ENCODE assay signal across 1 cellular context in the genomic region with DNA sequence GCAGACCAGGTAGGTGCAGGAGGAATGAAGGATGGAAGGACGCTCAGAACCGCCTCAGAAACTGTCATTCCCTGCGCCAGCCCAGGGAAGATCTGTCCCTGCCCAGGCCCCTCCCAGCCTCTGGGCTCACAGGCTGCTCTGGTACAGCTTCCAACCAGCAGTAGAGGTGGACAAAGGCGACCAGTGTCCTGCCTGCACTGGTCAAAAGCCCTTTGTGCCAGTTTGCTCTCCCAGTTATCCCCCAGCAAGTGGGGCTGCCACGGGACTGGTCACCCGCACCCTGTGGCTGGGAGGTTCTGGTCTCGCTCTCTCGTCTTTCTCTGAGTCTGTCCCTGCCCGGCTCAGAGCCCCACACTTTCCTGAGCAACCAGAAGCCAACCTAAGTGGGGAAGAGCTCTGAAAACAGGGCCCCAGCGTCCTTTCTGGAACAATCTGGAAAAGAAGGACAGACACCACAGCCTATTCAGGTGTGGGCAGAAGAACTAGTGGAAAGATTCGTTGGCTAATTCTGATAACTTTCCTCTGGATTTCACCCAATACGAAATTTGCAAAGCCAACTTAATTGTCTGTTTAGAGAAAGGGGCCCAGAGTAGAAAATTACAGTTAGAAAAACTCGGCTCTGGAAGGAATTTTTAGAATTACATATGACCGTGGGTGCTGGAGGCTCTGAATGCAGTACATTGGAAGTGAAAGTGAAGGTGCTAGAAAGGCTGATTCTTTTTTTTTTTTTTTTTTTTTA.
TF ChIP-seq lines count a peak whose summit lies in the region.

No MANE protein-coding gene starts in this region.

TF ChIP-seq in GM12878, 131 proteins besides CTCF, POLR2A, EP300 and RAD21:
- peak; percentile 40; the same call in 1 of the 2 replicates for TF ChIP-seq ZNF384 (IDR thresholded peaks at IDR 0.05; ENCODE audit: borderline replicate concordance, low read depth, low read length)
- TF ChIP-seq, protein P1, sequence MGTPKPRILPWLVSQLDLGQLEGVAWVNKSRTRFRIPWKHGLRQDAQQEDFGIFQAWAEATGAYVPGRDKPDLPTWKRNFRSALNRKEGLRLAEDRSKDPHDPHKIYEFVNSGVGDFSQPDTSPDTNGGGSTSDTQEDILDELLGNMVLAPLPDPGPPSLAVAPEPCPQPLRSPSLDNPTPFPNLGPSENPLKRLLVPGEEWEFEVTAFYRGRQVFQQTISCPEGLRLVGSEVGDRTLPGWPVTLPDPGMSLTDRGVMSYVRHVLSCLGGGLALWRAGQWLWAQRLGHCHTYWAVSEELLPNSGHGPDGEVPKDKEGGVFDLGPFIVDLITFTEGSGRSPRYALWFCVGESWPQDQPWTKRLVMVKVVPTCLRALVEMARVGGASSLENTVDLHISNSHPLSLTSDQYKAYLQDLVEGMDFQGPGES (IDR thresholded peaks at IDR 0.05) = no peak
- TF ChIP-seq SRF (IDR thresholded peaks at IDR 0.05; ENCODE audit: low read depth in 2 of 2, low read length in 2 of 2) = no peak
- TF ChIP-seq, protein P2, sequence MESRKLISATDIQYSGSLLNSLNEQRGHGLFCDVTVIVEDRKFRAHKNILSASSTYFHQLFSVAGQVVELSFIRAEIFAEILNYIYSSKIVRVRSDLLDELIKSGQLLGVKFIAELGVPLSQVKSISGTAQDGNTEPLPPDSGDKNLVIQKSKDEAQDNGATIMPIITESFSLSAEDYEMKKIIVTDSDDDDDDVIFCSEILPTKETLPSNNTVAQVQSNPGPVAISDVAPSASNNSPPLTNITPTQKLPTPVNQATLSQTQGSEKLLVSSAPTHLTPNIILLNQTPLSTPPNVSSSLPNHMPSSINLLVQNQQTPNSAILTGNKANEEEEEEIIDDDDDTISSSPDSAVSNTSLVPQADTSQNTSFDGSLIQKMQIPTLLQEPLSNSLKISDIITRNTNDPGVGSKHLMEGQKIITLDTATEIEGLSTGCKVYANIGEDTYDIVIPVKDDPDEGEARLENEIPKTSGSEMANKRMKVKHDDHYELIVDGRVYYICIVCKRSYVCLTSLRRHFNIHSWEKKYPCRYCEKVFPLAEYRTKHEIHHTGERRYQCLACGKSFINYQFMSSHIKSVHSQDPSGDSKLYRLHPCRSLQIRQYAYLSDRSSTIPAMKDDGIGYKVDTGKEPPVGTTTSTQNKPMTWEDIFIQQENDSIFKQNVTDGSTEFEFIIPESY (IDR thresholded peaks at IDR 0.05) = no peak
- TF ChIP-seq JUNB (IDR thresholded peaks at IDR 0.05) = no peak
- no peak for TF ChIP-seq DPF2 (IDR thresholded peaks at IDR 0.05)
- TF ChIP-seq HDGF (IDR thresholded peaks at IDR 0.05) = no peak
